In the genomic region with DNA sequence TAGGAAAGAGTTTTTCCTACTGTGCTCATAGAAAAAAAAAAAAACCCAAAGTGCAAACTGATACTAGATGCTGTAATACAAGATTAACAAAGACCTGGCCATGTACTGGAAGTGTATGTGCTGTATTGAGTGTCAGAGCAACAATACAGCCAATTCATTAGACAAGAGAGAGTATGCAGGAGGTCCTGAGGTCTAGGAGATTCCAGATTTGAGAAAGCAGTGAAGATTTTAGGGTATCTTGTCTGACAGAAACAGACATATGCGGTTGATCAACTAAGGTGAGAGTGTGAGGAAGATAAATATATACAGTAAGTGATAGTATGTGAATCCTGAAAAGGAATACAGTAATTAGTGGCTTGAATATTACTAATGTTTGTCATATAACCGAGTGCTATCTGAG, we compare ENCODE assay signal across 1 cellular context.
TF ChIP-seq lines count a peak whose summit lies in the region.

No MANE protein-coding gene starts in this region.

TF ChIP-seq in GM23338, 12 proteins besides CTCF, POLR2A, EP300 and RAD21 (continued from another document):
- TF ChIP-seq, protein P1, sequence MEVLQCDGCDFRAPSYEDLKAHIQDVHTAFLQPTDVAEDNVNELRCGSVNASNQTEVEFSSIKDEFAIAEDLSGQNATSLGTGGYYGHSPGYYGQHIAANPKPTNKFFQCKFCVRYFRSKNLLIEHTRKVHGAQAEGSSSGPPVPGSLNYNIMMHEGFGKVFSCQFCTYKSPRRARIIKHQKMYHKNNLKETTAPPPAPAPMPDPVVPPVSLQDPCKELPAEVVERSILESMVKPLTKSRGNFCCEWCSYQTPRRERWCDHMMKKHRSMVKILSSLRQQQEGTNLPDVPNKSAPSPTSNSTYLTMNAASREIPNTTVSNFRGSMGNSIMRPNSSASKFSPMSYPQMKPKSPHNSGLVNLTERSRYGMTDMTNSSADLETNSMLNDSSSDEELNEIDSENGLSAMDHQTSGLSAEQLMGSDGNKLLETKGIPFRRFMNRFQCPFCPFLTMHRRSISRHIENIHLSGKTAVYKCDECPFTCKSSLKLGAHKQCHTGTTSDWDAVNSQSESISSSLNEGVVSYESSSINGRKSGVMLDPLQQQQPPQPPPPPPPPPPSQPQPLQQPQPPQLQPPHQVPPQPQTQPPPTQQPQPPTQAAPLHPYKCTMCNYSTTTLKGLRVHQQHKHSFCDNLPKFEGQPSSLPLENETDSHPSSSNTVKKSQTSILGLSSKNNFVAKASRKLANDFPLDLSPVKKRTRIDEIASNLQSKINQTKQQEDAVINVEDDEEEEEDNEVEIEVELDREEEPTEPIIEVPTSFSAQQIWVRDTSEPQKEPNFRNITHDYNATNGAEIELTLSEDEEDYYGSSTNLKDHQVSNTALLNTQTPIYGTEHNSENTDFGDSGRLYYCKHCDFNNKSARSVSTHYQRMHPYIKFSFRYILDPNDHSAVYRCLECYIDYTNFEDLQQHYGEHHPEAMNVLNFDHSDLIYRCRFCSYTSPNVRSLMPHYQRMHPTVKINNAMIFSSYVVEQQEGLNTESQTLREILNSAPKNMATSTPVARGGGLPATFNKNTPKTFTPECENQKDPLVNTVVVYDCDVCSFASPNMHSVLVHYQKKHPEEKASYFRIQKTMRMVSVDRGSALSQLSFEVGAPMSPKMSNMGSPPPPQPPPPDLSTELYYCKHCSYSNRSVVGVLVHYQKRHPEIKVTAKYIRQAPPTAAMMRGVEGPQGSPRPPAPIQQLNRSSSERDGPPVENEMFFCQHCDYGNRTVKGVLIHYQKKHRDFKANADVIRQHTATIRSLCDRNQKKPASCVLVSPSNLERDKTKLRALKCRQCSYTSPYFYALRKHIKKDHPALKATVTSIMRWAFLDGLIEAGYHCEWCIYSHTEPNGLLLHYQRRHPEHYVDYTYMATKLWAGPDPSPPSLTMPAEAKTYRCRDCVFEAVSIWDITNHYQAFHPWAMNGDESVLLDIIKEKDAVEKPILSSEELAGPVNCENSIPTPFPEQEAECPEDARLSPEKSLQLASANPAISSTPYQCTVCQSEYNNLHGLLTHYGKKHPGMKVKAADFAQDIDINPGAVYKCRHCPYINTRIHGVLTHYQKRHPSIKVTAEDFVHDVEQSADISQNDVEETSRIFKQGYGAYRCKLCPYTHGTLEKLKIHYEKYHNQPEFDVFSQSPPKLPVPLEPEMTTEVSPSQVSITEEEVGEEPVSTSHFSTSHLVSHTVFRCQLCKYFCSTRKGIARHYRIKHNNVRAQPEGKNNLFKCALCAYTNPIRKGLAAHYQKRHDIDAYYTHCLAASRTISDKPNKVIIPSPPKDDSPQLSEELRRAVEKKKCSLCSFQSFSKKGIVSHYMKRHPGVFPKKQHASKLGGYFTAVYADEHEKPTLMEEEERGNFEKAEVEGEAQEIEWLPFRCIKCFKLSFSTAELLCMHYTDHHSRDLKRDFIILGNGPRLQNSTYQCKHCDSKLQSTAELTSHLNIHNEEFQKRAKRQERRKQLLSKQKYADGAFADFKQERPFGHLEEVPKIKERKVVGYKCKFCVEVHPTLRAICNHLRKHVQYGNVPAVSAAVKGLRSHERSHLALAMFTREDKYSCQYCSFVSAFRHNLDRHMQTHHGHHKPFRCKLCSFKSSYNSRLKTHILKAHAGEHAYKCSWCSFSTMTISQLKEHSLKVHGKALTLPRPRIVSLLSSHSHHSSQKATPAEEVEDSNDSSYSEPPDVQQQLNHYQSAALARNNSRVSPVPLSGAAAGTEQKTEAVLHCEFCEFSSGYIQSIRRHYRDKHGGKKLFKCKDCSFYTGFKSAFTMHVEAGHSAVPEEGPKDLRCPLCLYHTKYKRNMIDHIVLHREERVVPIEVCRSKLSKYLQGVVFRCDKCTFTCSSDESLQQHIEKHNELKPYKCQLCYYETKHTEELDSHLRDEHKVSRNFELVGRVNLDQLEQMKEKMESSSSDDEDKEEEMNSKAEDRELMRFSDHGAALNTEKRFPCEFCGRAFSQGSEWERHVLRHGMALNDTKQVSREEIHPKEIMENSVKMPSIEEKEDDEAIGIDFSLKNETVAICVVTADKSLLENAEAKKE (CRISPR knock-in tag; IDR thresholded peaks at IDR 0.05), result no peak
- TF ChIP-seq CREB1 (CRISPR knock-in tag; IDR thresholded peaks at IDR 0.05; ENCODE audit: low read depth), result no peak
- no peak for TF ChIP-seq ZNF331 (CRISPR knock-in tag; IDR thresholded peaks at IDR 0.05; ENCODE audit: low read depth)
